Comparison of ENCODE assay signal across 9 cellular contexts in genomic region chr2:239380831-239381708, GRCh38. TPM values are rescaled to one million over a fixed set of nuclear protein-coding genes. Genes with fewer than 3 reads are reported as not detected.
DNase-seq lines count a peak whose midpoint lies in the region; ATAC-seq, FAIRE-seq and TF ChIP-seq lines count a peak whose summit lies in the region.
"Had no signal": no experiment of that assay in that cellular context is flagged by ENCODE, and none has a peak within 500 bp of the region (broad histone marks: within the 10 kb centered on the region; RNA-seq: fewer than 3 reads in every experiment).

No MANE protein-coding gene starts in this region.

- WGBS in endodermal cell (ENCODE audit: insufficient coverage in 1 of 2, insufficient read length in 1 of 2), 2 experiments, result 84% methylated on average over 23 to 30 of the region's 30 CpGs
- WGBS in small intestine, 3 donors, result 63 to 80% (median 69%) methylated on average over 30 of the region's 30 CpGs

- peaks cover 41% of the 10 kb centered on the region for H3K4me1 Mint-ChIP-seq in activated CD4-positive, alpha-beta T cell treated with anti-CD3 and anti-CD28 coated beads, Interleukin-2, amount 10 ng/mL, durations not matched to agents 7 days and 5 days
- H3K4me1 Mint-ChIP-seq in endodermal cell, result peaks cover 9% of the 10 kb centered on the region

- H3K27ac Mint-ChIP-seq in activated CD4-positive, alpha-beta T cell treated with anti-CD3 and anti-CD28 coated beads, Interleukin-2, amount 10 ng/mL, durations not matched to agents 7 days and 5 days, result peak overlapping the region; percentile 91
- H3K27ac Mint-ChIP-seq in endodermal cell, result peak overlapping the region; percentile 74

- H3K9ac ChIP-seq in endodermal cell (ENCODE audit: extremely low read depth, low read length, poor library complexity, severe bottlenecking), result no peak overlapping the region

- H3K4me3 ChIP-seq in endodermal cell (ENCODE audit: low read length) (no peak overlapping the region), small intestine (ENCODE audit: low read depth in 1 of 2, low read length in 2 of 2) (no peak overlapping the region)
- H3K4me3 ChIP-seq: adrenal gland had no signal

- FAIRE-seq in GM12891 (lab: Jason Lieb, UNC) (peak; percentile 92), small intestine (lab: Jason Lieb, UNC) (no peak)

- no peak for TF ChIP-seq POLR2A in GM12891 (IDR thresholded peaks at IDR 0.05; ENCODE audit: low read depth, low read length)

- ATAC-seq in HG02885 (IDR thresholded peaks at IDR 0.05; ENCODE audit: poor library complexity, unreplicated experiment) (peak; percentile 55), HG03280 (IDR thresholded peaks at IDR 0.05; ENCODE audit: unreplicated experiment) (no peak)

- DNase-seq in GM12891 (ENCODE audit: insufficient read length, low spot score) (no peak), endodermal cell (no peak), small intestine (no peak), SIG-M5 (lab: John Stamatoyannopoulos, UW) (no peak)
- peak; percentile 76 for DNase-seq in activated CD4-positive, alpha-beta T cell treated with anti-CD3 and anti-CD28 coated beads, Interleukin-2, amount 10 ng/mL, durations not matched to agents 7 days and 5 days
- peak; percentile 42 to 43 for DNase-seq in stimulated activated CD4-positive, alpha-beta T cell treated with anti-CD3 and anti-CD28 coated beads, Interleukin-2, amount 100 ng/mL, for 48 hours

- POLR2A ChIA-PET in activated CD4-positive, alpha-beta T cell treated with anti-CD3 and anti-CD28 coated beads, Interleukin-2, amount 10 ng/mL, durations not matched to agents 7 days and 5 days (lab: Charles Lee), result interaction anchor here (0.7 kb wide), 3 partner anchors 20 to 60 kb away, joined by 3 to 4 read pairs (median 3); partner anchors contain the start of gene HDAC4

- peak overlapping the region; percentile 12 for H3K27ac ChIP-seq in endodermal cell (ENCODE audit: low read depth, low read length)
- peak overlapping the region in 1 of 2 donors; percentile 2 for H3K27ac ChIP-seq in small intestine (ENCODE audit: low read depth in 1 of 2, low read length in 1 of 2)
- H3K27ac ChIP-seq: adrenal gland had no signal

- H3K27me3 ChIP-seq in endodermal cell (ENCODE audit: control insufficient read depth, insufficient read depth, low read length, poor library complexity, severe bottlenecking) (no peaks in the 10 kb centered on the region), small intestine (ENCODE audit: control insufficient read depth in 2 of 2, insufficient read depth in 2 of 2, low read length in 2 of 2) (no peaks in the 10 kb centered on the region)
- H3K27me3 ChIP-seq: adrenal gland had no signal

- H3K4me3 Mint-ChIP-seq in activated CD4-positive, alpha-beta T cell treated with anti-CD3 and anti-CD28 coated beads, Interleukin-2, amount 10 ng/mL, durations not matched to agents 7 days and 5 days, result peak overlapping the region; percentile 65
- no peak overlapping the region for H3K4me3 Mint-ChIP-seq in endodermal cell

- no peaks in the 10 kb centered on the region for H3K9me3 Mint-ChIP-seq in activated CD4-positive, alpha-beta T cell treated with anti-CD3 and anti-CD28 coated beads, Interleukin-2, amount 10 ng/mL, durations not matched to agents 7 days and 5 days
- no peaks in the 10 kb centered on the region for H3K9me3 Mint-ChIP-seq in endodermal cell

- H3K27me3 Mint-ChIP-seq in activated CD4-positive, alpha-beta T cell treated with anti-CD3 and anti-CD28 coated beads, Interleukin-2, amount 10 ng/mL, durations not matched to agents 7 days and 5 days, result no peaks in the 10 kb centered on the region
- no peaks in the 10 kb centered on the region for H3K27me3 Mint-ChIP-seq in endodermal cell (ENCODE audit: insufficient read depth)

- H3K4me1 ChIP-seq in endodermal cell (ENCODE audit: control insufficient read depth, insufficient read depth, low read length), result no peaks in the 10 kb centered on the region
- H3K4me1 ChIP-seq in small intestine (ENCODE audit: control insufficient read depth in 2 of 2, insufficient read depth in 1 of 2, low read depth in 1 of 2, low read length in 1 of 2), result no peaks in the 10 kb centered on the region

- H3K36me3 Mint-ChIP-seq in activated CD4-positive, alpha-beta T cell treated with anti-CD3 and anti-CD28 coated beads, Interleukin-2, amount 10 ng/mL, durations not matched to agents 7 days and 5 days (ENCODE audit: low read depth), result peaks cover 6% of the 10 kb centered on the region
- peaks cover 4% of the 10 kb centered on the region for H3K36me3 Mint-ChIP-seq in endodermal cell (ENCODE audit: low read depth)

- H3K36me3 ChIP-seq in endodermal cell (ENCODE audit: control insufficient read depth, insufficient read depth, low read length), result no peaks in the 10 kb centered on the region
- H3K36me3 ChIP-seq in small intestine (ENCODE audit: control insufficient read depth in 2 of 2, insufficient read depth in 2 of 2, low read length in 2 of 2), result no peaks in the 10 kb centered on the region
- H3K36me3 ChIP-seq: adrenal gland had no signal

- H3K9me3 ChIP-seq in endodermal cell (ENCODE audit: control insufficient read depth, low read length) (no peaks in the 10 kb centered on the region), small intestine (ENCODE audit: control insufficient read depth, low read depth) (no peaks in the 10 kb centered on the region)
- H3K9me3 ChIP-seq: adrenal gland had no signal

- no peak for TF ChIP-seq CTCF in endodermal cell (conservative IDR thresholded peaks at IDR 0.05)

- CTCF ChIA-PET in activated CD4-positive, alpha-beta T cell treated with anti-CD3 and anti-CD28 coated beads, Interleukin-2, amount 10 ng/mL, durations not matched to agents 7 days and 5 days (lab: Charles Lee), result interaction anchor here (1.0 to 3.2 kb wide), 5 partner anchors 10 to 106 kb away, joined by 4 to 19 read pairs (median 4); no protein-coding TSS in a partner anchor

TF ChIP-seq in GM12891, 5 proteins besides CTCF, POLR2A, EP300 and RAD21:
- TF ChIP-seq SPI1 (IDR thresholded peaks at IDR 0.05; ENCODE audit: low read depth, low read length) (peak; percentile 83), POU2F2 (IDR thresholded peaks at IDR 0.05; ENCODE audit: low read depth, low read length) (0 out of 2 replicates have a peak, but pooled peaks have one; percentile 13), TAF1 (IDR thresholded peaks at IDR 0.05; ENCODE audit: low read depth, low read length) (no peak), PAX5 (IDR thresholded peaks at IDR 0.05; ENCODE audit: insufficient read depth, low read length, severe bottlenecking) (no peak)

RNA-seq across cellular contexts. Expression of gene HDAC4, which starts 19.8 kb away (rescaled TPM):
- polyA plus RNA-seq in GM12891 (2012; ENCODE audit: low read depth, missing spikeins), result 4.0 TPM
- total RNA-seq in activated CD4-positive, alpha-beta T cell treated with anti-CD3 and anti-CD28 coated beads, Interleukin-2, amount 10 ng/mL, durations not matched to agents 7 days and 5 days, result 10 to 100 TPM; 57.1 to 68.4 TPM
- total RNA-seq in endodermal cell, result 10 to 100 TPM; 45.7 to 51.2 TPM
- polyA plus RNA-seq in endodermal cell (2013, experiment 1 of 2), result 11.1 TPM
- polyA plus RNA-seq in endodermal cell (2013, experiment 2 of 2), result 13.9 TPM
- polyA plus RNA-seq in small intestine, result 10 to 100 TPM in 1 of 3 donors, 1 to 10 TPM in 2; 3.1 to 11.3 (median 4.6) TPM

Comparison
In these comparisons a context has a peak if more than half of its experiments do, and no peak if none do; other contexts are left out.
1. DNase-seq: peak in activated CD4-positive, alpha-beta T cell treated with anti-CD3 and anti-CD28 coated beads, Interleukin-2, amount 10 ng/mL, durations not matched to agents 7 days and 5 days (single experiment) and stimulated activated CD4-positive, alpha-beta T cell treated with anti-CD3 and anti-CD28 coated beads, Interleukin-2, amount 100 ng/mL, for 48 hours (2 of 2); none in GM12891 (single experiment), endodermal cell (single experiment), small intestine (single experiment) and SIG-M5 (single experiment).